ENCODE assay signal across 15 cellular contexts in the genomic region with DNA sequence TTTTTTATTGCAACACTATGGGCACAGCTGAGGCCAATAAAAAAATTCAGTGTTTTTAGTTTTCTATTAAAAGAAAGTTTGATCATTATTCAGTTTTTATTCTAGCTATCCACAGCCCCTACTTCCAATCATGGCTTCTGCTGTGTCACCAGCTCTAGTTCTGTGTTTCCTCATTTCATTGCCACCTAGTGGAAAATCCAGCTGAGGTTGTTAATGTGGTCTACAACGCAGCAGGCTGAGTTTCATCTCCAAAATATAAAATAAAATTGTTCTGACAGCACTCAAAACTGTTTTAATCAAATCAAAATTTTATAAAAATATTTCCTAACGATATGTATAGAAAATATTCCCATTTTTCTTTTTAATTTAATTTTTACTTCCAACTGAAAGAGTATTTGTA. TPM values are rescaled to one million over a fixed set of nuclear protein-coding genes. Genes with fewer than 3 reads are reported as not detected.
DNase-seq lines count a peak whose midpoint lies in the region; ATAC-seq, FAIRE-seq and TF ChIP-seq lines count a peak whose summit lies in the region.
"Had no signal": no experiment of that assay in that cellular context is flagged by ENCODE, and none has a peak within 500 bp of the region (broad histone marks: within the 10 kb centered on the region; RNA-seq: fewer than 3 reads in every experiment).

No MANE protein-coding gene starts in this region.

- H3K9me3 Mint-ChIP-seq in glutamatergic neuron (ENCODE audit: unreplicated experiment) = no peaks in the 10 kb centered on the region
- no peaks in the 10 kb centered on the region for H3K9me3 Mint-ChIP-seq in naive thymus-derived CD8-positive, alpha-beta T cell
- H3K9me3 Mint-ChIP-seq: activated T-helper 1 cell treated with anti-CD3 and anti-CD28 coated beads, Interleukin-12 subunit alpha, Interleukin-12 subunit beta, Interleukin-2, Interleukin-4 antibody, amounts not matched to agents 30 ng/mL and 10 ng/mL and 1 ng/mL, durations not matched to agents 14 hours and 24 hours and 36 hours had no signal

- no peak for TF ChIP-seq CTCF in breast epithelium (IDR thresholded peaks at IDR 0.05)
- peak; percentile 7 for TF ChIP-seq CTCF in glutamatergic neuron (IDR thresholded peaks at IDR 0.05; ENCODE audit: partially characterized antibody, unreplicated experiment)

- FAIRE-seq in small intestine (lab: Jason Lieb, UNC) = peak; percentile 23
- FAIRE-seq: astrocyte, endothelial cell of umbilical vein had no signal

- no peak overlapping the region for H3K27ac Mint-ChIP-seq in glutamatergic neuron (ENCODE audit: unreplicated experiment)
- H3K27ac Mint-ChIP-seq in naive thymus-derived CD8-positive, alpha-beta T cell = no peak overlapping the region
- H3K27ac Mint-ChIP-seq: activated T-helper 1 cell treated with anti-CD3 and anti-CD28 coated beads, Interleukin-12 subunit alpha, Interleukin-12 subunit beta, Interleukin-2, Interleukin-4 antibody, amounts not matched to agents 30 ng/mL and 10 ng/mL and 1 ng/mL, durations not matched to agents 14 hours and 24 hours and 36 hours had no signal

- no peak overlapping the region for H3K4me3 Mint-ChIP-seq in glutamatergic neuron (ENCODE audit: unreplicated experiment)
- no peak overlapping the region for H3K4me3 Mint-ChIP-seq in naive thymus-derived CD8-positive, alpha-beta T cell
- H3K4me3 Mint-ChIP-seq: activated T-helper 1 cell treated with anti-CD3 and anti-CD28 coated beads, Interleukin-12 subunit alpha, Interleukin-12 subunit beta, Interleukin-2, Interleukin-4 antibody, amounts not matched to agents 30 ng/mL and 10 ng/mL and 1 ng/mL, durations not matched to agents 14 hours and 24 hours and 36 hours had no signal

- in situ Hi-C loops in T47D (cut with HindIII; ENCODE audit: low pct_unique_long_range_greater_than_20kb, low sequenced_read_pairs) = no loop called here

- 28 to 49% (median 35%) methylated on average over 2 of the region's 2 CpGs for WGBS in small intestine, 3 donors

- no peak for ATAC-seq in HG03025 (IDR thresholded peaks at IDR 0.05; ENCODE audit: low FRiP score, unreplicated experiment)
- ATAC-seq in naive thymus-derived CD8-positive, alpha-beta T cell = no peak

- H3K4me1 Mint-ChIP-seq in glutamatergic neuron (ENCODE audit: low read depth, unreplicated experiment) = peaks cover 3% of the 10 kb centered on the region
- H3K4me1 Mint-ChIP-seq in naive thymus-derived CD8-positive, alpha-beta T cell = no peaks in the 10 kb centered on the region

- H3K4me1 ChIP-seq in breast epithelium (no peaks in the 10 kb centered on the region), small intestine (ENCODE audit: control insufficient read depth in 2 of 2, insufficient read depth in 1 of 2, low read depth in 1 of 2, low read length in 1 of 2) (no peaks in the 10 kb centered on the region)
- H3K4me1 ChIP-seq: spleen had no signal

- H3K36me3 ChIP-seq in breast epithelium = no peaks in the 10 kb centered on the region
- no peaks in the 10 kb centered on the region for H3K36me3 ChIP-seq in small intestine (ENCODE audit: control insufficient read depth in 2 of 2, insufficient read depth in 2 of 2, low read length in 2 of 2)
- H3K36me3 ChIP-seq: spleen had no signal

- H3K27me3 Mint-ChIP-seq in glutamatergic neuron (ENCODE audit: unreplicated experiment) = no peaks in the 10 kb centered on the region
- H3K27me3 Mint-ChIP-seq in naive thymus-derived CD8-positive, alpha-beta T cell = peaks cover 6 to 14% (median 9%) of the 10 kb centered on the region in 5 donors

- H3K27ac ChIP-seq in breast epithelium = no peak overlapping the region
- no peak overlapping the region for H3K27ac ChIP-seq in small intestine (ENCODE audit: low read depth in 1 of 2, low read length in 1 of 2)
- H3K27ac ChIP-seq: spleen had no signal

- H3K9me3 ChIP-seq in breast epithelium = no peaks in the 10 kb centered on the region
- H3K9me3 ChIP-seq in small intestine (ENCODE audit: control insufficient read depth, low read depth) = no peaks in the 10 kb centered on the region
- H3K9me3 ChIP-seq: spleen had no signal

- DNase-seq in T47D (ENCODE audit: low read depth in 1 of 2, low spot score in 1 of 2) = peak; percentile 24 to 25
- no peak for DNase-seq in breast epithelium (ENCODE audit: low spot score in 2 of 2)
- peak; percentile 15 for DNase-seq in RKO (ENCODE audit: low spot score)
- no peak for DNase-seq in glutamatergic neuron
- no peak for DNase-seq in small intestine
- no peak for DNase-seq in naive thymus-derived CD8-positive, alpha-beta T cell
- DNase-seq in NCI-H748 treated with DMSO at 0.1 percent for 48 hours (lab: John Stamatoyannopoulos, UW) = no peak
- DNase-seq: activated CD4-positive, alpha-beta T cell treated with anti-CD3 and anti-CD28 coated beads for 1 hour; spleen had no signal

- no peak overlapping the region for H3K4me3 ChIP-seq in breast epithelium
- H3K4me3 ChIP-seq in small intestine (ENCODE audit: low read depth in 1 of 2, low read length in 2 of 2) = no peak overlapping the region
- H3K4me3 ChIP-seq: spleen had no signal

- intact Hi-C loops in breast epithelium (cut with DNase I; ENCODE audit: low total_unique reads) = no loop called here

- H3K27me3 ChIP-seq in breast epithelium (peaks cover 0 to 3% of the 10 kb centered on the region in 2 donors), small intestine (ENCODE audit: control insufficient read depth in 2 of 2, insufficient read depth in 2 of 2, low read length in 2 of 2) (no peaks in the 10 kb centered on the region)

- TF ChIP-seq POLR2A in breast epithelium (IDR thresholded peaks at IDR 0.05) = no peak

- no peaks in the 10 kb centered on the region for H3K36me3 Mint-ChIP-seq in glutamatergic neuron (ENCODE audit: unreplicated experiment)
- no peaks in the 10 kb centered on the region for H3K36me3 Mint-ChIP-seq in naive thymus-derived CD8-positive, alpha-beta T cell

- POLR2A ChIA-PET in naive thymus-derived CD8-positive, alpha-beta T cell (lab: Charles Lee) = no interaction called here

RNA-seq across cellular contexts. Expression of a gene that starts 13.6 kb away (rescaled TPM):
- total RNA-seq in breast epithelium = under 1 TPM in 1 of 3 donors, not detected in 2; 0.32 TPM
- total RNA-seq in glutamatergic neuron (ENCODE audit: unreplicated experiment) = 1.8 TPM
- under 1 TPM in 1 of 3 donors, not detected in 2; 0.34 TPM for polyA plus RNA-seq in small intestine
- total RNA-seq in naive thymus-derived CD8-positive, alpha-beta T cell = not detected
- not detected for polyA plus RNA-seq in naive thymus-derived CD8-positive, alpha-beta T cell
- total RNA-seq: activated T-helper 1 cell treated with anti-CD3 and anti-CD28 coated beads, Interleukin-12 subunit alpha, Interleukin-12 subunit beta, Interleukin-2, Interleukin-4 antibody, amounts not matched to agents 30 ng/mL and 10 ng/mL and 1 ng/mL, durations not matched to agents 14 hours and 24 hours and 36 hours; endothelial cell of umbilical vein; HT1080; spleen had no signal
- polyA plus RNA-seq: BJ, endothelial cell of umbilical vein had no signal

Comparison
In these comparisons a context has a peak if more than half of its experiments do, and no peak if none do; other contexts are left out.
1. DNase-seq: peak in T47D (2 of 2) and RKO (single experiment); none in breast epithelium (0 of 2), glutamatergic neuron (single experiment), small intestine (single experiment), naive thymus-derived CD8-positive, alpha-beta T cell (0 of 10) and NCI-H748 treated with DMSO at 0.1 percent for 48 hours (single experiment).